Comparison of ENCODE assay signal across 8 cellular contexts in the genomic region with DNA sequence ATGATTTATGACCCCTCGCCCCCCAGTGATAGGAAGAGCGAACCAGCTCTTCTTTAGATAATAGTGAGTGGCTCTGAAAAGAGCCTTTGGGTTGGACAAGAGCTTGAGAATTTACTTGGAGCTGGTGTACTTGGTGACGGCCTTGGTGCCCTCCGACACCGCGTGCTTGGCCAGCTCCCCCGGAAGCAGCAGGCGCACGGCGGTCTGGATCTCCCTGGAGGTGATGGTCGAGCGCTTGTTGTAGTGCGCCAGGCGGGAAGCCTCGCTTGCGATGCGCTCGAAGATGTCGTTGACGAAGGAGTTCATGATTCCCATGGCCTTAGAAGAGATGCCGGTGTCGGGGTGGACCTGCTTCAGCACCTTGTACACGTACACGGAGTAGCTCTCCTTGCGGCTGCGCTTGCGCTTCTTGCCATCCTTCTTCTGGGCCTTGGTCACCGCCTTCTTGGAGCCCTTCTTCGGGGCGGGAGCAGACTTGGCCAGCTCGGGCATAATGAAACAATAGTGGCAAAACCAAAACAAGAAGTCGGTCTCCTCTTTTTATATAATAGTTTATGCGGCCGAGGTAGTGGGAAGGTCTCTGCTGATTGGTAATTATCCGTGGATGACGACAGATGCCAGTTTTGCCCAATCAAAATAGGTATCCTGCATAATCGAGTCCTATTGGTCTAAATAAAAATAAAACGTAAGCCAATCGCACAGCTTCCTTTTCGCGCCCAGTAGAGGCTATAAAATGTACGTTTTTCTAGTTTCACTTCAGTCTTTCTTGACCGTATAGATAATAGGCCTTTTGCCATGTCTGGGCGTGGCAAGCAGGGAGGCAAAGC.
DNase-seq lines count a peak whose midpoint lies in the region; ATAC-seq and TF ChIP-seq lines count a peak whose summit lies in the region.
"Not testable (repeated sequence)": the region's sequence is repeated elsewhere in the genome, so short reads cannot be mapped to it uniquely, and the experiment has no call there.

No MANE protein-coding gene starts in this region.

- peak; percentile 56 for ATAC-seq in GM19468 (IDR thresholded peaks at IDR 0.05; ENCODE audit: extremely low read depth, unreplicated experiment)
- peak; percentile 61 for ATAC-seq in HG03565 (IDR thresholded peaks at IDR 0.05; ENCODE audit: unreplicated experiment)
- ATAC-seq in left lung = peak; percentile 84

- H3K27ac ChIP-seq in dorsolateral prefrontal cortex (peak overlapping the region in 53 of 59 donors; percentile 3 to 87 (median 75)), left lung (peak overlapping the region; percentile 90 to 95)

- peaks cover 0 to 90% (median 57%) of the 10 kb centered on the region in 45 donors for H3K27me3 ChIP-seq in dorsolateral prefrontal cortex
- H3K27me3 ChIP-seq in left lung = peaks cover 0 to 27% of the 10 kb centered on the region in 2 donors

- H3K9me3 ChIP-seq in left lung = not testable (repeated sequence)

- H3K4me3 ChIP-seq in dorsolateral prefrontal cortex = peak overlapping the region; percentile 33 to 68 (median 57)
- peak overlapping the region; percentile 49 to 61 for H3K4me3 ChIP-seq in left lung

- intact Hi-C loops in dorsolateral prefrontal cortex (cut with DNase I); left lung (cut with DNase I): not testable (repeated sequence)

- not testable (repeated sequence) for H3K36me3 ChIP-seq in left lung

- H3K4me1 ChIP-seq in left lung = peaks cover 9 to 38% of the 10 kb centered on the region in 2 donors

- TF ChIP-seq CTCF in dorsolateral prefrontal cortex (IDR thresholded peaks at IDR 0.05 in 54 of 56, conservative IDR thresholded peaks at IDR 0.05 in 2 of 56; ENCODE audit: low read depth in 1 of 56, partially characterized antibody in 56 of 56); left lung (IDR thresholded peaks at IDR 0.05): not testable (repeated sequence)

- DNase-seq in CMK (ENCODE audit: low read depth) (peak; percentile 86), NCI-H82 treated with DMSO at 0.1 percent for 48 hours (lab: John Stamatoyannopoulos, UW; ENCODE audit: unreplicated experiment) (peak; percentile 98), dorsolateral prefrontal cortex (peak in 9 of 10 donors; percentile 28 to 71 (median 51)), left lung (peak; percentile 79 to 87)
- peak; percentile 56 to 74 for DNase-seq in activated CD4-positive, alpha-beta T cell treated with anti-CD3 and anti-CD28 coated beads, Interleukin-2, amount 50 U/mL, for 24 hours (ENCODE audit: low read depth in 1 of 2, low spot score in 1 of 2)
- DNase-seq in stimulated activated CD4-positive, alpha-beta T cell treated with anti-CD3 and anti-CD28 coated beads, Interleukin-2, amount 100 ng/mL, for 4 hours (ENCODE audit: low read depth) = peak; percentile 60

Comparison
In these comparisons a context has a peak if more than half of its experiments do, and no peak if none do; other contexts are left out.
1. Peak in every context shown above with its lines: DNase-seq, ATAC-seq, H3K4me3 ChIP-seq and H3K27ac ChIP-seq.